ENCODE assay signal across 13 cellular contexts in genomic region chr3:62554264-62554799, GRCh38.
DNase-seq lines count a peak whose midpoint lies in the region; ATAC-seq, FAIRE-seq and TF ChIP-seq lines count a peak whose summit lies in the region.
"Had no signal": no experiment of that assay in that cellular context is flagged by ENCODE, and none has a peak within 500 bp of the region (broad histone marks: within the 10 kb centered on the region; RNA-seq: fewer than 3 reads in every experiment).

No MANE protein-coding gene starts in this region.

- DNase-seq in DND-41 (no peak), HFF-Myc (ENCODE audit: extremely low read depth, low read depth) (no peak), WERI-Rb-1 (peak; percentile 24), keratinocyte (ENCODE audit: low read depth, low spot score) (no peak), C1 segment of cervical spinal cord (lab: John Stamatoyannopoulos, UW) (no peak), NCI-H1436 (lab: John Stamatoyannopoulos, UW) (no peak)
- DNase-seq: activated T-cell treated with anti-CD3 and anti-CD28 coated beads, Interleukin-2, amount 50 U/mL, for 24 hours; caudate nucleus; NCI-H774; stimulated activated CD4-positive, alpha-beta T cell treated with anti-CD3 and anti-CD28 coated beads, Interleukin-12 subunit alpha, Interleukin-12 subunit beta, amount 100 ng/mL, for 4 hours; stimulated activated naive CD4-positive, alpha-beta T cell had no signal

- no peaks in the 10 kb centered on the region for H3K36me3 ChIP-seq in DND-41 (ENCODE audit: insufficient read depth, low read length)
- H3K36me3 ChIP-seq in WERI-Rb-1: peaks cover 30% of the 10 kb centered on the region
- H3K36me3 ChIP-seq in keratinocyte (ENCODE audit: control insufficient read depth in 2 of 2, extremely low read depth in 1 of 2, insufficient read depth in 2 of 2, low read length in 2 of 2): no peaks in the 10 kb centered on the region

- H4K20me1 ChIP-seq in DND-41 (ENCODE audit: insufficient read depth, low read length): no peaks in the 10 kb centered on the region
- no peaks in the 10 kb centered on the region for H4K20me1 ChIP-seq in keratinocyte (ENCODE audit: control insufficient read depth, extremely low read depth, insufficient read depth, low read length)

- H3K9me1 ChIP-seq in keratinocyte (ENCODE audit: control insufficient read depth, extremely low read depth, insufficient read depth, low read length): no peaks in the 10 kb centered on the region

- H2AFZ ChIP-seq in DND-41 (ENCODE audit: low read depth, low read length): no peak overlapping the region
- no peak overlapping the region for H2AFZ ChIP-seq in keratinocyte (ENCODE audit: control insufficient read depth, low read length)

- H3K9ac ChIP-seq in DND-41 (ENCODE audit: low read depth, low read length) (no peak overlapping the region), keratinocyte (ENCODE audit: control insufficient read depth, extremely low read depth, insufficient read depth, low read length) (no peak overlapping the region)
- H3K9ac ChIP-seq: KMS-11 had no signal

- peak; percentile 34 for TF ChIP-seq CTCF in DND-41 (IDR thresholded peaks at IDR 0.05; ENCODE audit: borderline replicate concordance, extremely low read depth, low read length, poor library complexity, severe bottlenecking)
- peak; percentile 42 for TF ChIP-seq CTCF in HFF-Myc (IDR thresholded peaks at IDR 0.05; ENCODE audit: low read depth, low read length, missing control alignments)
- TF ChIP-seq CTCF in WERI-Rb-1 (IDR thresholded peaks at IDR 0.05; ENCODE audit: low read depth, low read length): peak; percentile 38
- TF ChIP-seq CTCF in keratinocyte (optimal IDR thresholded peaks at IDR 0.05 in 1 of 3, IDR thresholded peaks at IDR 0.05 in 1 of 3, conservative IDR thresholded peaks at IDR 0.05 in 1 of 3; ENCODE audit: extremely low read depth in 1 of 3, insufficient read depth in 2 of 3, low read length in 3 of 3): peak; percentile 36 to 48 (median 45)

- no peak for ATAC-seq in DND-41 (ENCODE audit: insufficient read depth, low read depth)
- ATAC-seq in HG03045 (IDR thresholded peaks at IDR 0.05; ENCODE audit: unreplicated experiment): no peak

- no peaks in the 10 kb centered on the region for H3K4me1 ChIP-seq in DND-41 (ENCODE audit: insufficient read depth, low read length)
- no peaks in the 10 kb centered on the region for H3K4me1 ChIP-seq in keratinocyte (ENCODE audit: control insufficient read depth, extremely low read depth, insufficient read depth, low read length)

- H3K4me3 ChIP-seq in DND-41 (ENCODE audit: low read depth in 1 of 2, low read length in 2 of 2): no peak overlapping the region
- no peak overlapping the region for H3K4me3 ChIP-seq in HFF-Myc (replicated peaks; ENCODE audit: low read depth, low read length)
- no peak overlapping the region for H3K4me3 ChIP-seq in WERI-Rb-1 (ENCODE audit: low read depth, low read length)
- H3K4me3 ChIP-seq in keratinocyte (ENCODE audit: control insufficient read depth in 2 of 3, extremely low read depth in 1 of 3, insufficient read depth in 2 of 3, low read depth in 1 of 3, low read length in 3 of 3): no peak overlapping the region

- dilution Hi-C loops in keratinocyte (cut with MboI; ENCODE audit: extremely low pct_ligation_motif_present, low sequenced_read_pairs): no loop called here

- H3K79me2 ChIP-seq in DND-41 (ENCODE audit: insufficient read depth, low read length) (no peaks in the 10 kb centered on the region), keratinocyte (ENCODE audit: control insufficient read depth, insufficient read depth, low read length) (no peaks in the 10 kb centered on the region)

- no peak for FAIRE-seq in keratinocyte (lab: Jason Lieb, UNC)

- no peak overlapping the region for H3K27ac ChIP-seq in DND-41 (ENCODE audit: low read length)
- no peak overlapping the region for H3K27ac ChIP-seq in WERI-Rb-1
- no peak overlapping the region for H3K27ac ChIP-seq in keratinocyte (ENCODE audit: control insufficient read depth, insufficient read depth, low read length)
- H3K27ac ChIP-seq: KMS-11 had no signal

- no peak overlapping the region for H3K4me2 ChIP-seq in DND-41 (ENCODE audit: insufficient read depth, low read length)
- no peak overlapping the region for H3K4me2 ChIP-seq in keratinocyte (ENCODE audit: control insufficient read depth, extremely low read depth, insufficient read depth, low read depth, low read length)
- H3K4me2 ChIP-seq: KMS-11 had no signal

- no peaks in the 10 kb centered on the region for H3K9me3 ChIP-seq in DND-41 (ENCODE audit: insufficient read depth, low read length, severe bottlenecking)
- H3K9me3 ChIP-seq in WERI-Rb-1 (ENCODE audit: severe bottlenecking): no peaks in the 10 kb centered on the region
- H3K9me3 ChIP-seq in keratinocyte (ENCODE audit: control insufficient read depth, low read depth, low read length): no peaks in the 10 kb centered on the region

- no peaks in the 10 kb centered on the region for H3K27me3 ChIP-seq in DND-41 (ENCODE audit: insufficient read depth, low read length, poor library complexity)
- H3K27me3 ChIP-seq in WERI-Rb-1 (ENCODE audit: insufficient read depth, low read depth, severe bottlenecking): no peaks in the 10 kb centered on the region
- H3K27me3 ChIP-seq in keratinocyte (ENCODE audit: control insufficient read depth, extremely low read depth, insufficient read depth, low read length): peaks cover 9% of the 10 kb centered on the region
